ENCODE assay signal across 17 cellular contexts in the genomic region with DNA sequence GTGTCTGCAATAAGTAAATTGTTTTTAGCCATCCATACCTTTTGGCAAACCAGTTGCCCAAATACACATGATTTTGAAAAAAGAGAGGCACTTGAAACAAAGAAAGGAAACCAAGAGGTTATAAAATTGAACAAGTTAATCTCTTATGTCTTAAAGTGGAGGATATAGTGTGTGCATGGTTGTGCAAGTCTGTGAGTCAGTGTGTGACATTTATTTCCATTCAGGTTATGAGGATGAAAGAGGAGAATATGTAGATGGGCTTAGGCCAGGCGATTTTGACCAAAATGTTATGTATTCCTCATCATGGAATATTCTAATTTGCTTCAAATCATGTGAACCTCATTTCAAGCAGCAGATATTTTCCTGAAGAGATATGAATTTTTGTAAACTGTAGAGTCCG.
DNase-seq lines count a peak whose midpoint lies in the region; ATAC-seq and TF ChIP-seq lines count a peak whose summit lies in the region.
"Had no signal": no experiment of that assay in that cellular context is flagged by ENCODE, and none has a peak within 500 bp of the region (broad histone marks: within the 10 kb centered on the region; RNA-seq: fewer than 3 reads in every experiment).

No MANE protein-coding gene starts in this region.

- H3K9me3 ChIP-seq in upper lobe of left lung, result no peaks in the 10 kb centered on the region
- H3K9me3 ChIP-seq: A549 had no signal

- no peak overlapping the region for H3K4me3 Mint-ChIP-seq in activated T-cell treated with anti-CD3 and anti-CD28 coated beads, Interleukin-2, amount 50 U/mL, for 24 hours
- H3K4me3 Mint-ChIP-seq in activated T-cell treated with anti-CD3 and anti-CD28 coated beads, Interleukin-2, amount 50 U/mL, for 4 hours, result no peak overlapping the region
- H3K4me3 Mint-ChIP-seq in osteocyte (ENCODE audit: unreplicated experiment), result no peak overlapping the region
- H3K4me3 Mint-ChIP-seq: H9, T-helper 17 cell had no signal

- no peaks in the 10 kb centered on the region for H3K27me3 ChIP-seq in upper lobe of left lung

- no peak for ATAC-seq in activated T-cell treated with anti-CD3 and anti-CD28 coated beads, Interleukin-2, amount 50 U/mL, for 4 hours
- ATAC-seq in upper lobe of left lung (ENCODE audit: low FRiP score in 2 of 2), result no peak
- ATAC-seq: A549, T-helper 17 cell had no signal

- TF ChIP-seq CTCF in epithelial cell of esophagus (IDR thresholded peaks at IDR 0.05; ENCODE audit: insufficient read depth, low read depth, low read length, missing control alignments) (no peak), osteocyte (IDR thresholded peaks at IDR 0.05) (no peak), upper lobe of left lung (IDR thresholded peaks at IDR 0.05) (no peak)

- peaks cover 12% of the 10 kb centered on the region for H3K36me3 Mint-ChIP-seq in activated T-cell treated with anti-CD3 and anti-CD28 coated beads, Interleukin-2, amount 50 U/mL, for 24 hours (ENCODE audit: low read depth)
- peaks cover 2% of the 10 kb centered on the region for H3K36me3 Mint-ChIP-seq in activated T-cell treated with anti-CD3 and anti-CD28 coated beads, Interleukin-2, amount 50 U/mL, for 4 hours (ENCODE audit: insufficient read depth)
- peaks cover 47% of the 10 kb centered on the region for H3K36me3 Mint-ChIP-seq in osteocyte (ENCODE audit: unreplicated experiment)

- peaks cover 0 to 17% (median 6%) of the 10 kb centered on the region in 4 donors for H3K4me1 ChIP-seq in upper lobe of left lung

- peaks cover 9% of the 10 kb centered on the region for H3K9me3 Mint-ChIP-seq in activated T-cell treated with anti-CD3 and anti-CD28 coated beads, Interleukin-2, amount 50 U/mL, for 24 hours
- H3K9me3 Mint-ChIP-seq in activated T-cell treated with anti-CD3 and anti-CD28 coated beads, Interleukin-2, amount 50 U/mL, for 4 hours, result peaks cover 7% of the 10 kb centered on the region
- peaks cover 5% of the 10 kb centered on the region for H3K9me3 Mint-ChIP-seq in osteocyte (ENCODE audit: unreplicated experiment)

- no peak for DNase-seq in activated T-cell treated with anti-CD3 and anti-CD28 coated beads, Interleukin-2, amount 50 U/mL, for 24 hours
- DNase-seq in activated T-cell treated with anti-CD3 and anti-CD28 coated beads, Interleukin-2, amount 50 U/mL, for 4 hours, result no peak
- DNase-seq in epithelial cell of esophagus (ENCODE audit: low read depth), result peak; percentile 22
- DNase-seq in osteocyte (ENCODE audit: extremely low spot score, unreplicated experiment), result no peak
- DNase-seq in upper lobe of left lung, result no peak
- DNase-seq in COLO668 (lab: John Stamatoyannopoulos, UW; ENCODE audit: unreplicated experiment), result no peak
- DNase-seq in NCI-H146 treated with DMSO at 0.1 percent for 48 hours (lab: John Stamatoyannopoulos, UW; ENCODE audit: unreplicated experiment), result no peak
- DNase-seq in NCI-H2081 (lab: John Stamatoyannopoulos, UW), result no peak
- DNase-seq: activated CD4-positive, alpha-beta T cell treated with anti-CD3 and anti-CD28 coated beads for 1 hour; activated CD8-positive, alpha-beta memory T cell treated with anti-CD3 and anti-CD28 coated beads, Interleukin-2, amount 50 U/mL, for 48 hours; activated naive CD4-positive, alpha-beta T cell treated with anti-CD3 and anti-CD28 coated beads, Interleukin-2, amount 50 U/mL, for 16 hours; H9; NCI-H1105; nephron progenitor cell; stimulated activated CD8-positive, alpha-beta memory T cell treated with anti-CD3 and anti-CD28 coated beads, Interleukin-4, amount 100 ng/mL, for 48 hours; T-helper 17 cell had no signal

- peak overlapping the region; percentile 22 to 77 (median 61) for H3K27ac ChIP-seq in upper lobe of left lung
- H3K27ac ChIP-seq: A549 had no signal

- peak overlapping the region; percentile 32 for H3K27ac Mint-ChIP-seq in activated T-cell treated with anti-CD3 and anti-CD28 coated beads, Interleukin-2, amount 50 U/mL, for 24 hours
- H3K27ac Mint-ChIP-seq in osteocyte (ENCODE audit: unreplicated experiment), result peak overlapping the region; percentile 94
- H3K27ac Mint-ChIP-seq: H9, T-helper 17 cell had no signal

- H3K36me3 ChIP-seq in upper lobe of left lung, result no peaks in the 10 kb centered on the region

- WGBS in upper lobe of left lung, 2 donors, result 91 to 92% methylated on average over 2 of the region's 2 CpGs

- H3K4me3 ChIP-seq in epithelial cell of esophagus (ENCODE audit: low read length) (no peak overlapping the region), upper lobe of left lung (no peak overlapping the region)
- H3K4me3 ChIP-seq: A549 had no signal

- TF ChIP-seq POLR2A in upper lobe of left lung (IDR thresholded peaks at IDR 0.05), result no peak

- peaks cover 56% of the 10 kb centered on the region for H3K4me1 Mint-ChIP-seq in activated T-cell treated with anti-CD3 and anti-CD28 coated beads, Interleukin-2, amount 50 U/mL, for 24 hours (ENCODE audit: low read depth)
- H3K4me1 Mint-ChIP-seq in activated T-cell treated with anti-CD3 and anti-CD28 coated beads, Interleukin-2, amount 50 U/mL, for 4 hours (ENCODE audit: low read depth), result peaks cover 25% of the 10 kb centered on the region
- peaks cover 35% of the 10 kb centered on the region for H3K4me1 Mint-ChIP-seq in osteocyte (ENCODE audit: unreplicated experiment)

- TF ChIP-seq EP300 in upper lobe of left lung (IDR thresholded peaks at IDR 0.05), result no peak

- H3K27me3 Mint-ChIP-seq in activated T-cell treated with anti-CD3 and anti-CD28 coated beads, Interleukin-2, amount 50 U/mL, for 24 hours, result peaks cover 4% of the 10 kb centered on the region
- H3K27me3 Mint-ChIP-seq in activated T-cell treated with anti-CD3 and anti-CD28 coated beads, Interleukin-2, amount 50 U/mL, for 4 hours (ENCODE audit: low read depth), result peaks cover 4% of the 10 kb centered on the region
- H3K27me3 Mint-ChIP-seq in osteocyte (ENCODE audit: unreplicated experiment), result no peaks in the 10 kb centered on the region
